ENCODE assay signal across 24 cellular contexts in the genomic region with DNA sequence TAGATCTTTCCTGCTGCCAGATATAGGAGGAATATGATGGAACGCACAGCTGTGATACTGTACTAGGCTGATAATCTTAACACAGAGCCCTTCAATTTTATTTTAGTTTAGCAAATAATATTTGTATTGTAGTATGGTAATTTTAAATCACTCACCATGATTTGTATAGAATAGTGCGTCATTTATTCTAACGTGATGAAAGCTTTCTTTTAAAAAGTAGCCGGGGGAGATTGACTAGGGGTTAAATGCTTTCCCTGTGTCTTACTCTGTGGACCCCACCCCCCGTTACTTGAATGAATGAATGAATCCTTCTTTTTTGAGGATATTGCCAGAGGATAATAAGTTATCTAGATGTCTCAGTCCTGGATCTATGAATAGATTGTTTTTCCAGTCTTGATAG.
DNase-seq lines count a peak whose midpoint lies in the region; TF ChIP-seq lines count a peak whose summit lies in the region.
"Had no signal": no experiment of that assay in that cellular context is flagged by ENCODE, and none has a peak within 500 bp of the region (broad histone marks: within the 10 kb centered on the region; RNA-seq: fewer than 3 reads in every experiment).

No MANE protein-coding gene starts in this region.

- H3K36me3 ChIP-seq in suprapubic skin: no peaks in the 10 kb centered on the region
- H3K36me3 ChIP-seq: BE2C; BLaER1 treated with 17β-estradiol and CSF1 and Interleukin-3, amounts not matched to agents 10 nM and 100 nM had no signal

- H3K27ac Mint-ChIP-seq in neural crest cell (ENCODE audit: unreplicated experiment): peak overlapping the region; percentile 44
- H3K27ac Mint-ChIP-seq: CD14-positive monocyte; CD4-positive, alpha-beta T cell; CD8-positive, alpha-beta memory T cell had no signal

- DNase-seq in RPMI7951 (ENCODE audit: low read depth): peak; percentile 4
- DNase-seq in epidermal melanocyte (ENCODE audit: insufficient read length, low spot score): peak; percentile 29
- no peak for DNase-seq in neural crest cell (ENCODE audit: low read depth, low spot score)
- DNase-seq in suprapubic skin (ENCODE audit: low spot score in 2 of 2): no peak
- DNase-seq in midbrain (lab: John Stamatoyannopoulos, UW): no peak
- no peak for DNase-seq in LoVo (ENCODE audit: low spot score)
- no peak for DNase-seq in posterior cingulate gyrus
- DNase-seq: 8988T; ACHN; AML-193; BE2C; Calu3; CD4-positive, alpha-beta T cell; CD8-positive, alpha-beta memory T cell; COR-L47; DMS53; DND-41; GM23248; H7; HCEC 1CT had no signal

- TF ChIP-seq POLR2A in suprapubic skin (IDR thresholded peaks at IDR 0.05): no peak

- peaks cover 53% of the 10 kb centered on the region for H3K4me1 Mint-ChIP-seq in neural crest cell
- H3K4me1 Mint-ChIP-seq: CD8-positive, alpha-beta memory T cell had no signal

- H3K9me3 ChIP-seq in suprapubic skin: no peaks in the 10 kb centered on the region
- H3K9me3 ChIP-seq: A549, BE2C had no signal

- peak overlapping the region; percentile 17 for H3K4me3 Mint-ChIP-seq in neural crest cell
- H3K4me3 Mint-ChIP-seq: CD14-positive monocyte; CD4-positive, alpha-beta T cell; CD8-positive, alpha-beta memory T cell had no signal

- no peaks in the 10 kb centered on the region for H3K36me3 Mint-ChIP-seq in neural crest cell (ENCODE audit: low read depth)
- H3K36me3 Mint-ChIP-seq: CD14-positive monocyte; CD8-positive, alpha-beta memory T cell had no signal

- no peaks in the 10 kb centered on the region for H3K4me1 ChIP-seq in suprapubic skin
- H3K4me1 ChIP-seq: A549, BE2C had no signal

- no peaks in the 10 kb centered on the region for H3K27me3 Mint-ChIP-seq in neural crest cell (ENCODE audit: low read depth)

- no peak for TF ChIP-seq EP300 in suprapubic skin (IDR thresholded peaks at IDR 0.05)

- TF ChIP-seq CTCF in neural crest cell (conservative IDR thresholded peaks at IDR 0.05) (no peak), suprapubic skin (IDR thresholded peaks at IDR 0.05) (no peak)

- WGBS in suprapubic skin: 78% methylated on average over 5 of the region's 5 CpGs

- no peak overlapping the region for H3K4me3 ChIP-seq in suprapubic skin
- H3K4me3 ChIP-seq: A549; BLaER1 treated with 17β-estradiol and CSF1 and Interleukin-3, amounts not matched to agents 10 nM and 100 nM; GM12878; GM23248 had no signal

- H3K27me3 ChIP-seq in suprapubic skin: no peaks in the 10 kb centered on the region
- H3K27me3 ChIP-seq: BLaER1 treated with 17β-estradiol and CSF1 and Interleukin-3, amounts not matched to agents 10 nM and 100 nM had no signal

- no peaks in the 10 kb centered on the region for H3K9me3 Mint-ChIP-seq in neural crest cell
- H3K9me3 Mint-ChIP-seq: CD4-positive, alpha-beta T cell; CD8-positive, alpha-beta memory T cell had no signal

- no peak overlapping the region for H3K27ac ChIP-seq in suprapubic skin
- H3K27ac ChIP-seq: A549; BLaER1 treated with 17β-estradiol and CSF1 and Interleukin-3, amounts not matched to agents 10 nM and 100 nM; GM23248 had no signal

- intact Hi-C loops in posterior cingulate gyrus (cut with DNase I): loop anchor here (10.0 kb wide), 1 partner anchor 53 kb away; no protein-coding TSS in a partner anchor

Comparison
In these comparisons a context has a peak if more than half of its experiments do, and no peak if none do; other contexts are left out.
1. DNase-seq: peak in RPMI7951 (single experiment) and epidermal melanocyte (single experiment); none in neural crest cell (single experiment), suprapubic skin (0 of 2), midbrain (single experiment), LoVo (single experiment) and posterior cingulate gyrus (0 of 10).